10 cellular contexts compared by ENCODE assay signal in genomic region chr2:157592983-157593382, GRCh38.
DNase-seq lines count a peak whose midpoint lies in the region; ATAC-seq and TF ChIP-seq lines count a peak whose summit lies in the region.
"Had no signal": no experiment of that assay in that cellular context is flagged by ENCODE, and none has a peak within 500 bp of the region (broad histone marks: within the 10 kb centered on the region; RNA-seq: fewer than 3 reads in every experiment).

No MANE protein-coding gene starts in this region.

- ATAC-seq in HG02798 (IDR thresholded peaks at IDR 0.05; ENCODE audit: poor library complexity, unreplicated experiment) (no peak), HG02763 (IDR thresholded peaks at IDR 0.05; ENCODE audit: unreplicated experiment) (no peak), GM21381 (IDR thresholded peaks at IDR 0.05; ENCODE audit: unreplicated experiment) (no peak)

- peak; percentile 52 for DNase-seq in Ammon's horn (ENCODE audit: low spot score)
- peak; percentile 41 for DNase-seq in HCEC 1CT
- DNase-seq in iPS-NIHi7 (ENCODE audit: extremely low spot score): no peak
- DNase-seq: activated naive CD4-positive, alpha-beta T cell; SIG-M5 had no signal

- no peak overlapping the region for H3K27ac ChIP-seq in VCaP
- peak overlapping the region; percentile 68 for H3K27ac ChIP-seq in layer of hippocampus (ENCODE audit: low read depth, low read length)

- peak; percentile 62 for TF ChIP-seq CTCF in VCaP (conservative IDR thresholded peaks at IDR 0.05)

- H3K27me3 ChIP-seq in layer of hippocampus (ENCODE audit: control insufficient read depth, insufficient read depth, low read length): no peaks in the 10 kb centered on the region
